11 cellular contexts compared by ENCODE assay signal in genomic region chr17:49987681-49988441, GRCh38. TPM values are rescaled to one million over a fixed set of nuclear protein-coding genes. Genes with fewer than 3 reads are reported as not detected.
DNase-seq lines count a peak whose midpoint lies in the region; ATAC-seq and TF ChIP-seq lines count a peak whose summit lies in the region.
"Had no signal": no experiment of that assay in that cellular context is flagged by ENCODE, and none has a peak within 500 bp of the region (broad histone marks: within the 10 kb centered on the region; RNA-seq: fewer than 3 reads in every experiment).

No MANE protein-coding gene starts in this region.

- H3K27me3 Mint-ChIP-seq in naive thymus-derived CD4-positive, alpha-beta T cell = peaks cover 42 to 75% (median 55%) of the 10 kb centered on the region in 5 donors

- no peak for ATAC-seq in naive thymus-derived CD4-positive, alpha-beta T cell
- ATAC-seq in GM18520 (IDR thresholded peaks at IDR 0.05; ENCODE audit: unreplicated experiment) (no peak), GM18868 (IDR thresholded peaks at IDR 0.05; ENCODE audit: unreplicated experiment) (no peak)

- TF ChIP-seq EP300 in transverse colon (IDR thresholded peaks at IDR 0.05; ENCODE audit: low read depth) = no peak

- H3K27me3 ChIP-seq in transverse colon = peaks cover 87% of the 10 kb centered on the region
- H3K27me3 ChIP-seq in naive thymus-derived CD4-positive, alpha-beta T cell (ENCODE audit: control insufficient read depth in 2 of 2, insufficient read depth in 2 of 2, low read length in 2 of 2) = peaks cover 5 to 9% of the 10 kb centered on the region in 2 donors

- H3K4me1 Mint-ChIP-seq in naive thymus-derived CD4-positive, alpha-beta T cell = peaks cover 0 to 4% (median 1%) of the 10 kb centered on the region in 7 donors

- CTCF ChIA-PET in naive thymus-derived CD4-positive, alpha-beta T cell (lab: Charles Lee) = interaction anchor here (0.9 to 3.3 kb wide), 2 partner anchors 10 to 173 kb away, joined by 3 to 14 read pairs; no protein-coding TSS in a partner anchor

- in situ Hi-C loops in ACHN (cut with HindIII; ENCODE audit: low pct_ligation_motif_present, low pct_unique_long_range_greater_than_20kb, low sequenced_read_pairs) (no loop called here), transverse colon (cut with MboI; ENCODE audit: low pct_ligation_motif_present in 1 of 4, low pct_unique_long_range_greater_than_20kb in 1 of 4, low sequenced_read_pairs in 3 of 4) (loop anchor here in 1 of 4 donors (25.0 kb wide), 1 partner anchor 426 kb away; no protein-coding TSS in a partner anchor)

- H3K27ac ChIP-seq in transverse colon = no peak overlapping the region
- no peak overlapping the region for H3K27ac ChIP-seq in naive thymus-derived CD4-positive, alpha-beta T cell (ENCODE audit: low read depth, low read length)

- no peak for TF ChIP-seq CTCF in epithelial cell of esophagus (IDR thresholded peaks at IDR 0.05; ENCODE audit: insufficient read depth, low read depth, low read length, missing control alignments)
- TF ChIP-seq CTCF in transverse colon (IDR thresholded peaks at IDR 0.05) = no peak

- no peaks in the 10 kb centered on the region for H3K9me3 ChIP-seq in transverse colon
- no peaks in the 10 kb centered on the region for H3K9me3 ChIP-seq in naive thymus-derived CD4-positive, alpha-beta T cell (ENCODE audit: control insufficient read depth in 2 of 3, low read length in 3 of 3)

- no peaks in the 10 kb centered on the region for H3K36me3 ChIP-seq in transverse colon
- H3K36me3 ChIP-seq in naive thymus-derived CD4-positive, alpha-beta T cell (ENCODE audit: control insufficient read depth in 2 of 3, insufficient read depth in 3 of 3, low read length in 3 of 3) = no peaks in the 10 kb centered on the region

- 10% methylated on average over 17 of the region's 17 CpGs; no CpG with 5 or more reads in 1 of the 2 donors for WGBS in transverse colon (ENCODE audit: low coverage in 1 of 2), 2 donors

- DNase-seq in ACHN (peak; percentile 50), GOT3 (lab: John Stamatoyannopoulos, UW) (peak; percentile 45), NCI-H524 (lab: John Stamatoyannopoulos, UW) (peak; percentile 85 to 87), epithelial cell of esophagus (ENCODE audit: low read depth) (peak; percentile 57), transverse colon (no peak)
- DNase-seq in naive thymus-derived CD4-positive, alpha-beta T cell = no peak
- DNase-seq: stimulated activated CD4-positive, alpha-beta T cell treated with anti-CD3 and anti-CD28 coated beads, Interleukin-4, amount 100 ng/mL, for 4 hours had no signal

- H3K4me3 ChIP-seq in epithelial cell of esophagus (ENCODE audit: low read length) = no peak overlapping the region
- no peak overlapping the region for H3K4me3 ChIP-seq in transverse colon
- H3K4me3 ChIP-seq in naive thymus-derived CD4-positive, alpha-beta T cell (ENCODE audit: low read length) = no peak overlapping the region

- no peaks in the 10 kb centered on the region for H3K36me3 Mint-ChIP-seq in naive thymus-derived CD4-positive, alpha-beta T cell

- intact Hi-C loops in transverse colon (cut with DNase I; ENCODE audit: low total_unique reads) = no loop called here
- intact Hi-C loops in naive thymus-derived CD4-positive, alpha-beta T cell (cut with micrococcal nuclease) = no loop called here

- H3K4me1 ChIP-seq in transverse colon = peaks cover 0 to 4% (median 2%) of the 10 kb centered on the region in 4 donors
- H3K4me1 ChIP-seq in naive thymus-derived CD4-positive, alpha-beta T cell (ENCODE audit: control insufficient read depth in 2 of 2, insufficient read depth in 2 of 2, low read length in 2 of 2) = no peaks in the 10 kb centered on the region

- POLR2A ChIA-PET in naive thymus-derived CD4-positive, alpha-beta T cell (lab: Charles Lee) = interaction anchor here (1.2 kb wide), 1 partner anchor 11 kb away, joined by 4 read pairs; no protein-coding TSS in a partner anchor

- H3K4me3 Mint-ChIP-seq in naive thymus-derived CD4-positive, alpha-beta T cell = no peak overlapping the region
- H3K4me3 Mint-ChIP-seq: T-helper 1 cell treated with Interleukin-12 subunit alpha and Interleukin-12 subunit beta and Interleukin-4 antibody, amounts not matched to agents 30 μg/mL and 1 μg/mL, for 36 hours had no signal

- no peaks in the 10 kb centered on the region for H3K9me3 Mint-ChIP-seq in naive thymus-derived CD4-positive, alpha-beta T cell
- H3K9me3 Mint-ChIP-seq: T-helper 1 cell treated with Interleukin-12 subunit alpha and Interleukin-12 subunit beta and Interleukin-4 antibody, amounts not matched to agents 30 μg/mL and 1 μg/mL, for 36 hours had no signal

- no peak overlapping the region for H3K27ac Mint-ChIP-seq in naive thymus-derived CD4-positive, alpha-beta T cell
- H3K27ac Mint-ChIP-seq: T-helper 1 cell treated with Interleukin-12 subunit alpha and Interleukin-12 subunit beta and Interleukin-4 antibody, amounts not matched to agents 30 μg/mL and 1 μg/mL, for 36 hours had no signal

- TF ChIP-seq POLR2A in transverse colon (IDR thresholded peaks at IDR 0.05) = no peak

RNA-seq across cellular contexts. Expression of gene DLX3, which starts 7.2 kb away (rescaled TPM):
- not detected for total RNA-seq in transverse colon
- total RNA-seq in naive thymus-derived CD4-positive, alpha-beta T cell = not detected
- not detected for polyA plus RNA-seq in naive thymus-derived CD4-positive, alpha-beta T cell
- total RNA-seq: bronchial epithelial cell had no signal

RNA-seq across cellular contexts. Expression of gene DLX4, which starts 18.9 kb away (rescaled TPM):
- not detected for total RNA-seq in transverse colon
- total RNA-seq in naive thymus-derived CD4-positive, alpha-beta T cell = 1 to 10 TPM in 2 of 5 experiments, under 1 TPM in 3; 0.34 to 1.6 (median 0.74) TPM
- polyA plus RNA-seq in naive thymus-derived CD4-positive, alpha-beta T cell = not detected
- total RNA-seq: bronchial epithelial cell had no signal

Comparison
In these comparisons a context has a peak if more than half of its experiments do, and no peak if none do; other contexts are left out.
1. DNase-seq: peak in ACHN (single experiment), GOT3 (single experiment), NCI-H524 (2 of 2) and epithelial cell of esophagus (single experiment); none in transverse colon (single experiment) and naive thymus-derived CD4-positive, alpha-beta T cell (0 of 9).